18 cellular contexts compared by ENCODE assay signal in the genomic region with DNA sequence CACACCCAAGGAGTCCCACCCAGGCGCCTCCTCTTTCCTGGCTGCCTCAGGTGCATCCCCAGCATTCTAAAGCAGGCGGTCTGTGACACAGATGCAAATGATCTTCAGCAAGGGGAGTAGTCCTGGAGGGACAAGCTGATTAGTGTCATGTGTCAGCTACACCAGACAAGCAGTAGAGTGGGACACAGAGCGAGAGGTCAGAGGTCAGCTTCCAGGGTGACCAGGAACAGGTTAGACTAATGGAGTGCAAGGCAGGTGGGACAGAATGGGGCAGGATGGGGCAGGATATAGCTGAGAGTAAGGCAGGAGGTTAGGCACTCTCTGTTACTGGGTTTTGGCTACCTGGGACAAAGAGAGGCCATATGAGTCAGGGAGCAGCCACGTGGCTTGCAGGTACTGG.
A peak's percentile ranks its signal among the peaks of the same experiment; 100 is the strongest.
DNase-seq lines count a peak whose midpoint lies in the region; ATAC-seq, FAIRE-seq and TF ChIP-seq lines count a peak whose summit lies in the region.
"Had no signal": no experiment of that assay in that cellular context is flagged by ENCODE, and none has a peak within 500 bp of the region (broad histone marks: within the 10 kb centered on the region; RNA-seq: fewer than 3 reads in every experiment).

No MANE protein-coding gene starts in this region.

- no peak overlapping the region for H3K14ac ChIP-seq in H1 (ENCODE audit: insufficient read length)

- no peaks in the 10 kb centered on the region for H3K9me3 Mint-ChIP-seq in stimulated activated effector memory CD8-positive, alpha-beta T cell treated with anti-CD3 and anti-CD28 coated beads, Interleukin-12 subunit alpha, Interleukin-12 subunit beta, amount 100 ng/mL, for 72 hours
- H3K9me3 Mint-ChIP-seq in neural progenitor cell, result peaks cover 2% of the 10 kb centered on the region
- H3K9me3 Mint-ChIP-seq: CD8-positive, alpha-beta T cell; GM23338; H9 had no signal

- no peaks in the 10 kb centered on the region for H3K79me1 ChIP-seq in H1 (ENCODE audit: low read depth, low read length)

- DNase-seq in ELF-1 (ENCODE audit: low read depth, low spot score), result peak; percentile 66
- DNase-seq in GM12892 (ENCODE audit: insufficient read length), result no peak
- no peak for DNase-seq in H1 (ENCODE audit: low read depth in 1 of 2, low spot score in 2 of 2)
- DNase-seq in stimulated activated effector memory CD8-positive, alpha-beta T cell treated with anti-CD3 and anti-CD28 coated beads, Interleukin-12 subunit alpha, Interleukin-12 subunit beta, amount 100 ng/mL, for 72 hours (ENCODE audit: low spot score in 2 of 2), result no peak
- DNase-seq in neural progenitor cell (ENCODE audit: low spot score), result no peak
- no peak for DNase-seq in psoas muscle
- DNase-seq: BE2C; CD8-positive, alpha-beta T cell; COR-L47; DND-41; GF-D8; H9 had no signal

- H3K27ac ChIP-seq in H1 (ENCODE audit: low read depth, low read length) (no peak overlapping the region), neural progenitor cell (no peak overlapping the region), psoas muscle (no peak overlapping the region)
- H3K27ac ChIP-seq: A549, C4-2B had no signal

- TF ChIP-seq EP300 in H1 (IDR thresholded peaks at IDR 0.05; ENCODE audit: borderline replicate concordance in 1 of 2, low read depth in 2 of 2, low read length in 2 of 2), result no peak

- H3K36me3 Mint-ChIP-seq in stimulated activated effector memory CD8-positive, alpha-beta T cell treated with anti-CD3 and anti-CD28 coated beads, Interleukin-12 subunit alpha, Interleukin-12 subunit beta, amount 100 ng/mL, for 72 hours, result no peaks in the 10 kb centered on the region
- H3K36me3 Mint-ChIP-seq in neural progenitor cell, result no peaks in the 10 kb centered on the region
- H3K36me3 Mint-ChIP-seq: CD8-positive, alpha-beta T cell had no signal

- H4K5ac ChIP-seq in H1 (ENCODE audit: insufficient read length, low read depth, low read length), result no peak overlapping the region

- no peak overlapping the region for H2AK5ac ChIP-seq in H1 (ENCODE audit: low read depth, low read length)

- no peak overlapping the region for H3K23ac ChIP-seq in H1 (ENCODE audit: insufficient read length)

- no peaks in the 10 kb centered on the region for H3F3A ChIP-seq in neural progenitor cell (ENCODE audit: low read depth)

- H4K8ac ChIP-seq in H1 (ENCODE audit: extremely low read depth, insufficient read depth, low read length), result no peak overlapping the region

- H3K4me3 Mint-ChIP-seq in stimulated activated effector memory CD8-positive, alpha-beta T cell treated with anti-CD3 and anti-CD28 coated beads, Interleukin-12 subunit alpha, Interleukin-12 subunit beta, amount 100 ng/mL, for 72 hours, result no peak overlapping the region
- H3K4me3 Mint-ChIP-seq in neural progenitor cell, result no peak overlapping the region
- H3K4me3 Mint-ChIP-seq: CD8-positive, alpha-beta T cell; GM23338; H9 had no signal

- H3K4ac ChIP-seq in H1 (replicated peaks; ENCODE audit: insufficient read length, low read depth, low read length), result no peak overlapping the region

- peaks cover 44% of the 10 kb centered on the region for H3K4me1 Mint-ChIP-seq in stimulated activated effector memory CD8-positive, alpha-beta T cell treated with anti-CD3 and anti-CD28 coated beads, Interleukin-12 subunit alpha, Interleukin-12 subunit beta, amount 100 ng/mL, for 72 hours
- peaks cover 20% of the 10 kb centered on the region for H3K4me1 Mint-ChIP-seq in neural progenitor cell

- no peak for TF ChIP-seq POLR2A in GM12892 (IDR thresholded peaks at IDR 0.05; ENCODE audit: low read depth, low read length)
- no peak for TF ChIP-seq POLR2A in H1 (IDR thresholded peaks at IDR 0.05; ENCODE audit: control extremely low read depth in 1 of 2, low read depth in 2 of 2, low read length in 2 of 2)

- peaks cover 0 to 4% (median 2%) of the 10 kb centered on the region in 4 experiments; a peak in 3 of 7 replicates for H3K4me1 ChIP-seq in H1 (replicated peaks in 1 of 4; ENCODE audit: control insufficient read depth in 3 of 4, insufficient read depth in 4 of 4, low read length in 3 of 4)
- peaks cover 2% of the 10 kb centered on the region for H3K4me1 ChIP-seq in neural progenitor cell
- no peaks in the 10 kb centered on the region for H3K4me1 ChIP-seq in psoas muscle
- H3K4me1 ChIP-seq: A549, BE2C had no signal

- no peaks in the 10 kb centered on the region for H3K23me2 ChIP-seq in H1 (ENCODE audit: low read depth, low read length)

- no peak overlapping the region for H3K9ac ChIP-seq in H1 (replicated peaks in 1 of 4; ENCODE audit: extremely low read depth in 1 of 4, low read depth in 3 of 4, low read length in 3 of 4)
- no peak overlapping the region for H3K9ac ChIP-seq in neural progenitor cell

- H3K4me3 ChIP-seq in H1 (ENCODE audit: extremely low read depth in 1 of 4, insufficient read depth in 2 of 4, low read depth in 3 of 4, low read length in 4 of 4), result no peak overlapping the region
- no peak overlapping the region for H3K4me3 ChIP-seq in neural progenitor cell
- H3K4me3 ChIP-seq in psoas muscle, result no peak overlapping the region
- H3K4me3 ChIP-seq: A549, GM23338 had no signal

- H3K9me3 ChIP-seq in H1 (ENCODE audit: insufficient read depth in 2 of 2, low read depth in 1 of 2, low read length in 1 of 2) (no peaks in the 10 kb centered on the region), neural progenitor cell (ENCODE audit: low read depth) (no peaks in the 10 kb centered on the region), psoas muscle (no peaks in the 10 kb centered on the region)
- H3K9me3 ChIP-seq: A549, BE2C had no signal

- H3K56ac ChIP-seq in H1 (replicated peaks; ENCODE audit: insufficient read length, low read depth, low read length), result no peak overlapping the region

- no peak overlapping the region for H2BK15ac ChIP-seq in H1 (ENCODE audit: low read length)

- POLR2A ChIA-PET in H1 (lab: Charles Lee; ENCODE audit: partially characterized antibody), result interaction anchor here (1.6 kb wide), 1 partner anchor 20 kb away, joined by 4 read pairs; no protein-coding TSS in a partner anchor

- H4K20me1 ChIP-seq in H1 (replicated peaks in 1 of 2; ENCODE audit: control insufficient read depth in 1 of 2, insufficient read depth in 2 of 2, low read length in 2 of 2) (no peaks in the 10 kb centered on the region), neural progenitor cell (ENCODE audit: low read depth) (no peaks in the 10 kb centered on the region)

- ATAC-seq in stimulated activated effector memory CD8-positive, alpha-beta T cell treated with anti-CD3 and anti-CD28 coated beads, Interleukin-12 subunit alpha, Interleukin-12 subunit beta, amount 100 ng/mL, for 72 hours, result no peak
- no peak for ATAC-seq in psoas muscle
- ATAC-seq in HG03135 (IDR thresholded peaks at IDR 0.05; ENCODE audit: unreplicated experiment), result no peak
- ATAC-seq: A549; CD8-positive, alpha-beta T cell; GM23338 had no signal

- H3K4me2 ChIP-seq in H1 (ENCODE audit: insufficient read depth in 1 of 2, low read depth in 2 of 2, low read length in 2 of 2), result no peak overlapping the region
- H3K4me2 ChIP-seq in neural progenitor cell, result no peak overlapping the region
- H3K4me2 ChIP-seq: A549, GM23338 had no signal

- peak; percentile 77 for FAIRE-seq in GM12892 (lab: Jason Lieb, UNC)
- FAIRE-seq in H1 (lab: Jason Lieb, UNC), result no peak
- FAIRE-seq: A549, D721Med, GM18507 had no signal

- intact Hi-C loops in psoas muscle (cut with DNase I), result no loop called here

- H3K36me3 ChIP-seq in H1 (ENCODE audit: control insufficient read depth in 2 of 4, insufficient read depth in 4 of 4, low read length in 3 of 4), result no peaks in the 10 kb centered on the region; a peak in 1 of 8 replicates
- H3K36me3 ChIP-seq in neural progenitor cell, result no peaks in the 10 kb centered on the region
- no peaks in the 10 kb centered on the region for H3K36me3 ChIP-seq in psoas muscle (ENCODE audit: insufficient read depth in 1 of 2, low read depth in 1 of 2)
- H3K36me3 ChIP-seq: BE2C had no signal

- H4K91ac ChIP-seq in H1 (replicated peaks; ENCODE audit: insufficient read length, low read length), result no peak overlapping the region

- no peak overlapping the region for H2BK20ac ChIP-seq in H1 (ENCODE audit: low read length)

- H3K27me3 ChIP-seq in H1 (replicated peaks in 1 of 4; ENCODE audit: control insufficient read depth in 3 of 4, extremely low read depth in 1 of 4, insufficient read depth in 3 of 4, low read length in 3 of 4) (no peaks in the 10 kb centered on the region), neural progenitor cell (no peaks in the 10 kb centered on the region), psoas muscle (ENCODE audit: insufficient read depth in 3 of 3, low read length in 2 of 3) (peaks cover 0 to 13% (median 3%) of the 10 kb centered on the region in 3 donors)

- H2BK12ac ChIP-seq in H1 (ENCODE audit: low read depth, low read length), result no peak overlapping the region

- no peak overlapping the region for H3K18ac ChIP-seq in H1 (ENCODE audit: extremely low read depth, low read length)

- H3K79me2 ChIP-seq in H1 (ENCODE audit: control insufficient read depth in 1 of 2, insufficient read depth in 2 of 2, low read length in 2 of 2) (no peaks in the 10 kb centered on the region), neural progenitor cell (ENCODE audit: low read depth) (no peaks in the 10 kb centered on the region)

- no peak overlapping the region; the same call in 1 of the 2 replicates for H2BK5ac ChIP-seq in H1 (ENCODE audit: low read depth, low read length)

- peak overlapping the region; percentile 11 for H2AFZ ChIP-seq in H1 (ENCODE audit: low read length)
- H2AFZ ChIP-seq in neural progenitor cell (replicated peaks), result no peak overlapping the region
- H2AFZ ChIP-seq: GM23338 had no signal

- CTCF ChIA-PET in H1 (lab: Charles Lee; ENCODE audit: partially characterized antibody), result interaction anchor here (1.2 to 1.8 kb wide), 3 partner anchors 14 to 228 kb away, joined by 3 to 5 read pairs (median 5); no protein-coding TSS in a partner anchor

- WGBS in H1 (ENCODE audit: extremely low coverage in 1 of 2, insufficient coverage in 1 of 2, insufficient read length in 1 of 2, insufficient replicate concordance in 2 of 2, low coverage in 1 of 2, low lambda C conversion rate in 2 of 2, missing lambda C conversion rate in 1 of 2), 2 experiments, result 93% methylated on average over 4 of the region's 4 CpGs; no CpG with 5 or more reads in 1 of the 2 experiments
- WGBS in psoas muscle, 3 donors, result 78 to 87% (median 82%) methylated on average over 4 of the region's 4 CpGs

- TF ChIP-seq RAD21 in H1 (IDR thresholded peaks at IDR 0.05 in 1 of 2, conservative IDR thresholded peaks at IDR 0.05 in 1 of 2; ENCODE audit: low read depth in 2 of 2, low read length in 2 of 2), result no peak

- TF ChIP-seq CTCF in H1 (IDR thresholded peaks at IDR 0.05; ENCODE audit: control extremely low read depth in 1 of 3, insufficient read depth in 1 of 3, low read depth in 1 of 3, low read length in 3 of 3), result no peak
- no peak for TF ChIP-seq CTCF in neural progenitor cell (IDR thresholded peaks at IDR 0.05)
- no peak for TF ChIP-seq CTCF in psoas muscle (IDR thresholded peaks at IDR 0.05)

- peak overlapping the region; percentile 30 for H3K27ac Mint-ChIP-seq in stimulated activated effector memory CD8-positive, alpha-beta T cell treated with anti-CD3 and anti-CD28 coated beads, Interleukin-12 subunit alpha, Interleukin-12 subunit beta, amount 100 ng/mL, for 72 hours
- H3K27ac Mint-ChIP-seq in neural progenitor cell, result no peak overlapping the region
- H3K27ac Mint-ChIP-seq: CD8-positive, alpha-beta T cell; GM23338 had no signal

- H2BK120ac ChIP-seq in H1 (replicated peaks; ENCODE audit: low read depth, low read length), result no peak overlapping the region

- H3K27me3 Mint-ChIP-seq in neural progenitor cell (ENCODE audit: insufficient read depth, low read depth), result peaks cover 9% of the 10 kb centered on the region
